Comparison of ENCODE assay signal across 8 cellular contexts in the genomic region with DNA sequence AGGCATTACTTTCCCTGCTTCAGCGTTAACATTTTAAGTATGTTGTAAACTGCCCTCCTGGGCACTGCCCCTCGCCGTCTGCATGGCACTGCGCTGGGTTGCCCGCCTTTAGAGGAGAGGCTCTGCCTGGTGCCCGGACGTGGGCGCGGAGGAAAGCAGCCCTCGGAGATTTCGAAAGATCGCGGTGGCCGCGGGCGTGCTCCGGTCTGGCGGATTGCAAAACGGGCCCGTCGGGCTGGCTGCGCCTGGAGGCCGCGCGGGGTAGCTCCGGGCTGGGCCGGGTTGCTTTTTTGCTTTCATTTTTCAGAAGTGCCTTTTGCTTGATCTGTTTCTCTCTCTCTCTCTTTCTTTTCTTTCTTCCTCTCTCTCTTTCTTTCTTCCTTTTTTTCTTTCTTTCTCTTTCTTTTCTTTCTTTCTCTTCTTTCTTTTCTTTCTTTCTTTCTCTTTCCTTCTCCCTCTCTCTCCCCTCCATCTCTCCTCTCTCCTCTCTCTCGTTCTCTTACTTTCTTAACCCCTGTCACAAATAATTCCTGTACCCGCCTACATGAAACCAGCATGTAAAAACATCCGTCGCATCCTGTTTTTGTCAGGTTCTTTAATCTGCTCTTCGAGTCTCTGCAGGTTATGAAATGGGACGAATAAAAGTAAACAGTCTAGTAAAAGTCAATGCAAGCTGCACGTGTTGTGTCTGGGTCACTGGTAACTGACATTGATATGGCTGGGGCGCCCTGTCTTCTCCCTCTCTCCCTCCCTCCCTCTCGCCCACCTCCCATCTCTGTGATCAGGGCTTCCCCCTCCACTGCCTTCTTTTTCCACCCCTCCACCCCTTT. TPM values are rescaled to one million over a fixed set of nuclear protein-coding genes. Genes with fewer than 3 reads are reported as not detected.
DNase-seq lines count a peak whose midpoint lies in the region; ATAC-seq and TF ChIP-seq lines count a peak whose summit lies in the region.

No MANE protein-coding gene starts in this region.

- no peaks in the 10 kb centered on the region for H3K9me3 ChIP-seq in A673 (ENCODE audit: low read depth, low read length, poor library complexity, severe bottlenecking)
- no peaks in the 10 kb centered on the region for H3K9me3 ChIP-seq in fibroblast of lung (ENCODE audit: control insufficient read depth, insufficient read depth, low read depth, low read length)
- H3K9me3 ChIP-seq in suprapubic skin: no peaks in the 10 kb centered on the region

- TF ChIP-seq POLR2A in GM18505 (IDR thresholded peaks at IDR 0.05; ENCODE audit: borderline replicate concordance, extremely low read depth, insufficient read depth, insufficient read length) (no peak), suprapubic skin (IDR thresholded peaks at IDR 0.05) (no peak)

- BruUV-seq in A673 (replicated peaks; lab: Mats Ljungman, UMichigan): no TSS peak

- WGBS in suprapubic skin: under 1% methylated on average over 36 of the region's 36 CpGs

- peak overlapping the region; percentile 87 for H3K4me3 Mint-ChIP-seq in activated T-cell treated with anti-CD3 and anti-CD28 coated beads, Interleukin-2, amount 50 U/mL, for 4 hours
- peak overlapping the region; percentile 84 for H3K4me3 Mint-ChIP-seq in natural killer cell treated with Interleukin-12 subunit alpha and Interleukin-12 subunit beta and Interleukin-15 and Interleukin-18, amount 100 ng/mL, for 72 hours

- DNase-seq in A673 (ENCODE audit: low spot score) (peak; percentile 60), NCI-H748 treated with DMSO at 0.1 percent for 48 hours (lab: John Stamatoyannopoulos, UW) (peak; percentile 28), fibroblast of lung (ENCODE audit: low read depth in 2 of 2) (peak; percentile 74 to 85), suprapubic skin (ENCODE audit: low spot score in 2 of 2) (peak; percentile 87 to 94)
- peak; percentile 40 for DNase-seq in activated T-cell treated with anti-CD3 and anti-CD28 coated beads, Interleukin-2, amount 50 U/mL, for 4 hours
- peak; percentile 89 for DNase-seq in natural killer cell treated with Interleukin-12 subunit alpha and Interleukin-12 subunit beta and Interleukin-15 and Interleukin-18, amount 100 ng/mL, for 72 hours (ENCODE audit: low spot score)

- intact Hi-C loops in A673 (cut with micrococcal nuclease; ENCODE audit: unreplicated experiment): no loop called here

- no peaks in the 10 kb centered on the region for H3K36me3 ChIP-seq in A673 (ENCODE audit: insufficient read depth, low read length, poor library complexity, severe bottlenecking)
- H3K36me3 ChIP-seq in fibroblast of lung (ENCODE audit: control insufficient read depth, insufficient read depth, low read length): peaks cover 22% of the 10 kb centered on the region
- no peaks in the 10 kb centered on the region for H3K36me3 ChIP-seq in suprapubic skin

- POLR2A ChIA-PET in A673 (lab: Charles Lee; ENCODE audit: low non-redundant PET): no interaction called here

- peaks cover 2% of the 10 kb centered on the region for H4K20me1 ChIP-seq in fibroblast of lung (ENCODE audit: control insufficient read depth, extremely low read depth, insufficient read depth, low read length)

- no peak for TF ChIP-seq EP300 in suprapubic skin (IDR thresholded peaks at IDR 0.05)

- no peak overlapping the region for H2AFZ ChIP-seq in fibroblast of lung (ENCODE audit: low read length)

- H3K4me1 Mint-ChIP-seq in activated T-cell treated with anti-CD3 and anti-CD28 coated beads, Interleukin-2, amount 50 U/mL, for 4 hours (ENCODE audit: low read depth): peaks cover 27% of the 10 kb centered on the region
- H3K4me1 Mint-ChIP-seq in natural killer cell treated with Interleukin-12 subunit alpha and Interleukin-12 subunit beta and Interleukin-15 and Interleukin-18, amount 100 ng/mL, for 72 hours (ENCODE audit: low read depth in 2 of 2): peaks cover 32 to 34% of the 10 kb centered on the region in 2 donors

- peak overlapping the region; percentile 91 for H3K4me2 ChIP-seq in fibroblast of lung (ENCODE audit: extremely low read depth, insufficient read depth, low read length)

- peaks cover 43% of the 10 kb centered on the region for H3K79me2 ChIP-seq in fibroblast of lung (ENCODE audit: control insufficient read depth, insufficient read depth, low read length)

- no peaks in the 10 kb centered on the region for H3K9me3 Mint-ChIP-seq in activated T-cell treated with anti-CD3 and anti-CD28 coated beads, Interleukin-2, amount 50 U/mL, for 4 hours
- H3K9me3 Mint-ChIP-seq in natural killer cell treated with Interleukin-12 subunit alpha and Interleukin-12 subunit beta and Interleukin-15 and Interleukin-18, amount 100 ng/mL, for 72 hours: no peaks in the 10 kb centered on the region

- peak overlapping the region; percentile 88 for H3K9ac ChIP-seq in fibroblast of lung (ENCODE audit: insufficient read depth, low read length)

- peak overlapping the region; percentile 0 to 69 for H3K27ac Mint-ChIP-seq in natural killer cell treated with Interleukin-12 subunit alpha and Interleukin-12 subunit beta and Interleukin-15 and Interleukin-18, amount 100 ng/mL, for 72 hours

- peak overlapping the region; percentile 46 for H3K4me3 ChIP-seq in A673 (ENCODE audit: low read depth, low read length, poor library complexity, severe bottlenecking)
- peak overlapping the region; percentile 74 to 97 (median 82) for H3K4me3 ChIP-seq in fibroblast of lung (replicated peaks in 1 of 4; ENCODE audit: control extremely low read depth in 1 of 4, insufficient read depth in 1 of 4, low read depth in 3 of 4, low read length in 4 of 4)
- peak overlapping the region; percentile 65 for H3K4me3 ChIP-seq in suprapubic skin

- H3K4me1 ChIP-seq in A673 (ENCODE audit: insufficient read depth, low read length, poor library complexity, severe bottlenecking) (peaks cover 5% of the 10 kb centered on the region), fibroblast of lung (ENCODE audit: control insufficient read depth, extremely low read depth, insufficient read depth, low read length) (peaks cover 8% of the 10 kb centered on the region), suprapubic skin (peaks cover 36% of the 10 kb centered on the region)

- no peaks in the 10 kb centered on the region for H3K36me3 Mint-ChIP-seq in activated T-cell treated with anti-CD3 and anti-CD28 coated beads, Interleukin-2, amount 50 U/mL, for 4 hours (ENCODE audit: insufficient read depth)
- H3K36me3 Mint-ChIP-seq in natural killer cell treated with Interleukin-12 subunit alpha and Interleukin-12 subunit beta and Interleukin-15 and Interleukin-18, amount 100 ng/mL, for 72 hours: peaks cover 6% of the 10 kb centered on the region

- H3K27me3 ChIP-seq in A673 (replicated peaks; ENCODE audit: insufficient read depth, low read depth, low read length, poor library complexity) (peaks cover 75% of the 10 kb centered on the region), fibroblast of lung (ENCODE audit: control insufficient read depth, insufficient read depth, low read length) (no peaks in the 10 kb centered on the region), suprapubic skin (no peaks in the 10 kb centered on the region)

- H3K27ac ChIP-seq in A673 (ENCODE audit: low read depth, low read length, poor library complexity, severe bottlenecking): no peak overlapping the region
- peak overlapping the region; percentile 94 for H3K27ac ChIP-seq in fibroblast of lung (ENCODE audit: insufficient read depth, low read length)
- peak overlapping the region; percentile 65 for H3K27ac ChIP-seq in suprapubic skin

- H3K27me3 Mint-ChIP-seq in activated T-cell treated with anti-CD3 and anti-CD28 coated beads, Interleukin-2, amount 50 U/mL, for 4 hours (ENCODE audit: low read depth): peaks cover 59% of the 10 kb centered on the region
- H3K27me3 Mint-ChIP-seq in natural killer cell treated with Interleukin-12 subunit alpha and Interleukin-12 subunit beta and Interleukin-15 and Interleukin-18, amount 100 ng/mL, for 72 hours: peaks cover 38 to 45% of the 10 kb centered on the region in 2 donors

- ATAC-seq in GM18505 (IDR thresholded peaks at IDR 0.05; ENCODE audit: unreplicated experiment) (peak; percentile 55), HG02885 (IDR thresholded peaks at IDR 0.05; ENCODE audit: poor library complexity, unreplicated experiment) (peak; percentile 69)
- peak; percentile 64 to 67 for ATAC-seq in activated T-cell treated with anti-CD3 and anti-CD28 coated beads, Interleukin-2, amount 50 U/mL, for 4 hours
- peak; percentile 91 to 94 for ATAC-seq in natural killer cell treated with Interleukin-12 subunit alpha and Interleukin-12 subunit beta and Interleukin-15 and Interleukin-18, amount 100 ng/mL, for 72 hours

- CTCF ChIA-PET in A673 (lab: Charles Lee): no interaction called here

- TF ChIP-seq CTCF in A673 (conservative IDR thresholded peaks at IDR 0.05; ENCODE audit: low read depth, low read length): peak; percentile 20; the same call in 1 of the 2 replicates
- TF ChIP-seq CTCF in fibroblast of lung (conservative IDR thresholded peaks at IDR 0.05 in 1 of 2, IDR thresholded peaks at IDR 0.05 in 1 of 2; ENCODE audit: low read depth in 1 of 2, low read length in 2 of 2): peak; percentile 12 to 14
- peak; percentile 23 to 24 for TF ChIP-seq CTCF in suprapubic skin (IDR thresholded peaks at IDR 0.05)

RNA-seq across cellular contexts. Expression of a gene that starts 1.7 kb away (rescaled TPM):
- total RNA-seq in A673 (2021): not detected in 2 replicates
- total RNA-seq in activated T-cell treated with anti-CD3 and anti-CD28 coated beads, Interleukin-2, amount 50 U/mL, for 4 hours: 1 to 10 TPM; 1.6 to 3.9 (median 3.5) TPM
- 129 and 759 TPM in 2 replicates for total RNA-seq in fibroblast of lung
- 592 and 1,058 TPM in 2 replicates for polyA plus RNA-seq in fibroblast of lung
- polyA plus RNA-seq in fibroblast of lung (2012): 430 and 750 TPM in 2 replicates
- polyA minus RNA-seq in fibroblast of lung (ENCODE audit: low replicate concordance): 208 and 311 TPM in 2 replicates
- total RNA-seq in natural killer cell treated with Interleukin-12 subunit alpha and Interleukin-12 subunit beta and Interleukin-15 and Interleukin-18, amount 100 ng/mL, for 72 hours: not detected
- total RNA-seq in suprapubic skin: 10 to 100 TPM in 1 of 4 donors, 1 to 10 TPM in 3; 6.0 to 26.4 (median 6.6) TPM

Comparison
In these comparisons a context has a peak if more than half of its experiments do, and no peak if none do; other contexts are left out.
1. DNase-seq: peak in every context shown above with its lines; median percentile 90 in suprapubic skin; 89 in natural killer cell treated with Interleukin-12 subunit alpha and Interleukin-12 subunit beta and Interleukin-15 and Interleukin-18, amount 100 ng/mL, for 72 hours; 80 in fibroblast of lung; 60 in A673; 40 in activated T-cell treated with anti-CD3 and anti-CD28 coated beads, Interleukin-2, amount 50 U/mL, for 4 hours; 28 in NCI-H748 treated with DMSO at 0.1 percent for 48 hours.